Comparison of ENCODE assay signal across 10 cellular contexts in the genomic region with DNA sequence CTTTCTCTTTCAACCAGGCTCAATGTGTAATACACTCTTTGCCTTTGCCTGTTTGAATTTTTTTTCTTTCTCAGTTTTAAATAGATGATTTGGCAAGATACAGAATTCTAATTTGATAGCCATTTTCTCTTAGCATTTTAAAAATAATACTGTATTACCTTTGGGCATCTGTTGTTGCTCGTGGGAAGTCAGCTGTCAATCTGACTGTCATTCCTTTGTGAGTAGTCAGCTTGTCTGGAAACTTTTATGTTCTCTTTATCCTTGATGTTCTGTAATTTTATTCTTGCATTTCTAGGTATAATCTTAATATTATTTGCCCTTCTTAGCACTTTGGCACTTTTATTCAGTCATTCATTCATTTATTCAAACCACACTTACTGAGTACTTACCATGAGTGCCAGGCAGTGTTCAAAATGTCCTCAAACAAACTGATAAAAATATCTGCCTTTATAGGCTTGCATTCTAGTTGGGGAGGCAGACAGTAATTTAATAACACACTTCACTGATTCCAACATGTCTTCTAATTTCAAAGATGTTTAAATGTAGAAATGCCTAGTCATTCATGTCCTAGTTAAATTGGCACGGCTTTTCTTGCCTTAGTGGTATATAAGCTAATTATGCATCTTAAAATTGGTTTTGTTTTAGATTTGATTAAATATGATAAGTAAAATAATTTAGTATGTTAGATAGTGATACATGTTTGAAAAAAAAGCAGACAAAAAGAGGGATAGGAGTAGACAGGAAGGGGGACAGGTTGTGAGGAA. TPM values are rescaled to one million over a fixed set of nuclear protein-coding genes. Genes with fewer than 3 reads are reported as not detected.
DNase-seq lines count a peak whose midpoint lies in the region; ATAC-seq, FAIRE-seq and TF ChIP-seq lines count a peak whose summit lies in the region.
"Had no signal": no experiment of that assay in that cellular context is flagged by ENCODE, and none has a peak within 500 bp of the region (broad histone marks: within the 10 kb centered on the region; RNA-seq: fewer than 3 reads in every experiment).

No MANE protein-coding gene starts in this region.

- TF ChIP-seq POLR2A in vagina (IDR thresholded peaks at IDR 0.05), result no peak

- peaks cover 3% of the 10 kb centered on the region for H4K20me1 ChIP-seq in keratinocyte (ENCODE audit: control insufficient read depth, extremely low read depth, insufficient read depth, low read length)

- no peak for TF ChIP-seq CTCF in keratinocyte (optimal IDR thresholded peaks at IDR 0.05 in 1 of 3, IDR thresholded peaks at IDR 0.05 in 1 of 3, conservative IDR thresholded peaks at IDR 0.05 in 1 of 3; ENCODE audit: extremely low read depth in 1 of 3, insufficient read depth in 2 of 3, low read length in 3 of 3)
- TF ChIP-seq CTCF in thoracic aorta (IDR thresholded peaks at IDR 0.05), result no peak
- TF ChIP-seq CTCF in vagina (IDR thresholded peaks at IDR 0.05), result no peak

- H3K4me3 Mint-ChIP-seq in activated T-cell treated with anti-CD3 and anti-CD28 coated beads, Interleukin-2, amount 50 U/mL, for 72 hours, result peak overlapping the region; percentile 96
- H3K4me3 Mint-ChIP-seq in activated T-helper 1 cell treated with anti-CD3 and anti-CD28 coated beads, Interleukin-12 subunit alpha, Interleukin-12 subunit beta, Interleukin-2, Interleukin-4 antibody, amounts not matched to agents 30 ng/mL and 10 ng/mL and 1 ng/mL, durations not matched to agents 14 hours and 24 hours and 36 hours, result peak overlapping the region; percentile 92

- no peak overlapping the region for H2AFZ ChIP-seq in keratinocyte (ENCODE audit: control insufficient read depth, low read length)

- peaks cover 35% of the 10 kb centered on the region for H3K4me1 Mint-ChIP-seq in activated T-cell treated with anti-CD3 and anti-CD28 coated beads, Interleukin-2, amount 50 U/mL, for 72 hours (ENCODE audit: low read depth)
- H3K4me1 Mint-ChIP-seq in activated T-helper 1 cell treated with anti-CD3 and anti-CD28 coated beads, Interleukin-12 subunit alpha, Interleukin-12 subunit beta, Interleukin-2, Interleukin-4 antibody, amounts not matched to agents 30 ng/mL and 10 ng/mL and 1 ng/mL, durations not matched to agents 14 hours and 24 hours and 36 hours (ENCODE audit: low read depth), result peaks cover 65% of the 10 kb centered on the region

- H3K9me3 ChIP-seq in keratinocyte (ENCODE audit: control insufficient read depth, low read depth, low read length) (no peaks in the 10 kb centered on the region), thoracic aorta (no peaks in the 10 kb centered on the region), vagina (no peaks in the 10 kb centered on the region)

- H3K27ac Mint-ChIP-seq in activated T-cell treated with anti-CD3 and anti-CD28 coated beads, Interleukin-2, amount 50 U/mL, for 72 hours, result peak overlapping the region; percentile 95
- H3K27ac Mint-ChIP-seq in activated T-helper 1 cell treated with anti-CD3 and anti-CD28 coated beads, Interleukin-12 subunit alpha, Interleukin-12 subunit beta, Interleukin-2, Interleukin-4 antibody, amounts not matched to agents 30 ng/mL and 10 ng/mL and 1 ng/mL, durations not matched to agents 14 hours and 24 hours and 36 hours, result peak overlapping the region; percentile 70

- H3K36me3 Mint-ChIP-seq in activated T-cell treated with anti-CD3 and anti-CD28 coated beads, Interleukin-2, amount 50 U/mL, for 72 hours (ENCODE audit: insufficient read depth in 2 of 2), result peaks cover 13 to 25% of the 10 kb centered on the region in 2 donors
- peaks cover 50% of the 10 kb centered on the region for H3K36me3 Mint-ChIP-seq in activated T-helper 1 cell treated with anti-CD3 and anti-CD28 coated beads, Interleukin-12 subunit alpha, Interleukin-12 subunit beta, Interleukin-2, Interleukin-4 antibody, amounts not matched to agents 30 ng/mL and 10 ng/mL and 1 ng/mL, durations not matched to agents 14 hours and 24 hours and 36 hours (ENCODE audit: low read depth)

- peaks cover 68% of the 10 kb centered on the region for H3K79me2 ChIP-seq in keratinocyte (ENCODE audit: control insufficient read depth, insufficient read depth, low read length)

- H3K4me3 ChIP-seq in keratinocyte (ENCODE audit: control insufficient read depth in 2 of 3, extremely low read depth in 1 of 3, insufficient read depth in 2 of 3, low read depth in 1 of 3, low read length in 3 of 3), result peak overlapping the region in 2 of 3 experiments; percentile 53 to 70
- peak overlapping the region; percentile 92 for H3K4me3 ChIP-seq in thoracic aorta
- peak overlapping the region in 1 of 2 donors; percentile 74 for H3K4me3 ChIP-seq in vagina
- H3K4me3 ChIP-seq: lung had no signal

- dilution Hi-C loops in keratinocyte (cut with MboI; ENCODE audit: extremely low pct_ligation_motif_present, low sequenced_read_pairs), result no loop called here

- no peaks in the 10 kb centered on the region for H3K27me3 ChIP-seq in keratinocyte (ENCODE audit: control insufficient read depth, extremely low read depth, insufficient read depth, low read length)
- no peaks in the 10 kb centered on the region for H3K27me3 ChIP-seq in thoracic aorta (replicated peaks; ENCODE audit: insufficient read depth)
- H3K27me3 ChIP-seq in vagina, result no peaks in the 10 kb centered on the region

- H3K9me1 ChIP-seq in keratinocyte (ENCODE audit: control insufficient read depth, extremely low read depth, insufficient read depth, low read length), result no peaks in the 10 kb centered on the region

- no peak for FAIRE-seq in keratinocyte (lab: Jason Lieb, UNC)

- H3K9ac ChIP-seq in keratinocyte (ENCODE audit: control insufficient read depth, extremely low read depth, insufficient read depth, low read length), result no peak overlapping the region

- H3K36me3 ChIP-seq in keratinocyte (ENCODE audit: control insufficient read depth in 2 of 2, extremely low read depth in 1 of 2, insufficient read depth in 2 of 2, low read length in 2 of 2) (peaks cover 2 to 14% of the 10 kb centered on the region in 2 experiments), thoracic aorta (peaks cover 5% of the 10 kb centered on the region), vagina (peaks cover 0 to 16% of the 10 kb centered on the region in 2 donors)

- no peak overlapping the region for H3K27ac ChIP-seq in keratinocyte (ENCODE audit: control insufficient read depth, insufficient read depth, low read length)
- no peak overlapping the region for H3K27ac ChIP-seq in thoracic aorta
- no peak overlapping the region for H3K27ac ChIP-seq in vagina

- H3K4me1 ChIP-seq in keratinocyte (ENCODE audit: control insufficient read depth, extremely low read depth, insufficient read depth, low read length) (peaks cover 6% of the 10 kb centered on the region), thoracic aorta (ENCODE audit: control insufficient read depth in 1 of 2, low read depth in 2 of 2) (peaks cover 24 to 54% of the 10 kb centered on the region in 2 donors), vagina (peaks cover 52% of the 10 kb centered on the region)

- H3K9me3 Mint-ChIP-seq in activated T-cell treated with anti-CD3 and anti-CD28 coated beads, Interleukin-2, amount 50 U/mL, for 72 hours, result no peaks in the 10 kb centered on the region
- no peaks in the 10 kb centered on the region for H3K9me3 Mint-ChIP-seq in activated T-helper 1 cell treated with anti-CD3 and anti-CD28 coated beads, Interleukin-12 subunit alpha, Interleukin-12 subunit beta, Interleukin-2, Interleukin-4 antibody, amounts not matched to agents 30 ng/mL and 10 ng/mL and 1 ng/mL, durations not matched to agents 14 hours and 24 hours and 36 hours

- no peak for ATAC-seq in activated T-cell treated with anti-CD3 and anti-CD28 coated beads, Interleukin-2, amount 50 U/mL, for 72 hours (replicated peaks in 1 of 2)
- ATAC-seq in thoracic aorta (ENCODE audit: insufficient number of reproducible peaks, low FRiP score, low read depth) (no peak), HG03045 (IDR thresholded peaks at IDR 0.05; ENCODE audit: unreplicated experiment) (no peak)

- intact Hi-C loops in activated T-helper 1 cell treated with anti-CD3 and anti-CD28 coated beads, Interleukin-12 subunit alpha, Interleukin-12 subunit beta, Interleukin-2, Interleukin-4 antibody, amounts not matched to agents 30 ng/mL and 10 ng/mL and 1 ng/mL, durations not matched to agents 14 hours and 24 hours and 36 hours (cut with micrococcal nuclease), result loop anchor here (5.0 to 10.0 kb wide), 8 partner anchors 209 to 1989 kb away; partner anchors contain the start of genes ABCE1, ANAPC10 and IL15
- intact Hi-C loops in vagina (cut with DNase I), result no loop called here

- H3K4me2 ChIP-seq in keratinocyte (ENCODE audit: control insufficient read depth, extremely low read depth, insufficient read depth, low read depth, low read length), result peak overlapping the region; percentile 93

- no peaks in the 10 kb centered on the region for H3K27me3 Mint-ChIP-seq in activated T-cell treated with anti-CD3 and anti-CD28 coated beads, Interleukin-2, amount 50 U/mL, for 72 hours (ENCODE audit: low read depth)
- H3K27me3 Mint-ChIP-seq in activated T-helper 1 cell treated with anti-CD3 and anti-CD28 coated beads, Interleukin-12 subunit alpha, Interleukin-12 subunit beta, Interleukin-2, Interleukin-4 antibody, amounts not matched to agents 30 ng/mL and 10 ng/mL and 1 ng/mL, durations not matched to agents 14 hours and 24 hours and 36 hours (ENCODE audit: insufficient read depth), result no peaks in the 10 kb centered on the region

- no peak for DNase-seq in activated T-cell treated with anti-CD3 and anti-CD28 coated beads, Interleukin-2, amount 50 U/mL, for 72 hours
- DNase-seq in activated T-cell treated with anti-CD3 and anti-CD28 coated beads, Interleukin-2, amount 50 U/mL, for 48 hours, result no peak
- no peak for DNase-seq in activated T-helper 1 cell treated with anti-CD3 and anti-CD28 coated beads, Interleukin-12 subunit alpha, Interleukin-12 subunit beta, Interleukin-2, Interleukin-4 antibody, amounts not matched to agents 30 ng/mL and 10 ng/mL and 1 ng/mL, durations not matched to agents 14 hours and 24 hours and 36 hours (ENCODE audit: low spot score)
- DNase-seq in keratinocyte (ENCODE audit: low read depth, low spot score) (no peak), thoracic aorta (ENCODE audit: low spot score) (no peak), vagina (ENCODE audit: extremely low spot score in 2 of 2) (no peak)
- DNase-seq in stimulated activated CD4-positive, alpha-beta T cell treated with anti-CD3 and anti-CD28 coated beads, Interleukin-4, amount 100 ng/mL, for 4 hours, result no peak
- DNase-seq: COR-L47 had no signal

RNA-seq across cellular contexts. Expression of gene USP38, which starts 3.8 kb away (rescaled TPM):
- total RNA-seq in activated T-cell treated with anti-CD3 and anti-CD28 coated beads, Interleukin-2, amount 50 U/mL, for 72 hours, result 10 to 100 TPM; 28.5 to 31.2 TPM
- 29.8 and 32.0 TPM in 2 replicates for total RNA-seq in activated T-helper 1 cell treated with anti-CD3 and anti-CD28 coated beads, Interleukin-12 subunit alpha, Interleukin-12 subunit beta, Interleukin-2, Interleukin-4 antibody, amounts not matched to agents 30 ng/mL and 10 ng/mL and 1 ng/mL, durations not matched to agents 14 hours and 24 hours and 36 hours
- 9.8 to 12.8 TPM (median 11.7 TPM) in 3 replicates for polyA plus RNA-seq in keratinocyte
- polyA plus RNA-seq in keratinocyte (2011; ENCODE audit: low read depth), result 9.2 TPM
- polyA plus RNA-seq in keratinocyte (2011; cell fraction: cytosol; rRNA removed), result 7.1 and 12.3 TPM in 2 replicates
- polyA plus RNA-seq in keratinocyte (2011; cell fraction: nucleus; rRNA removed), result 8.4 and 9.5 TPM in 2 replicates
- polyA plus RNA-seq in keratinocyte (2012; ENCODE audit: low replicate concordance), result 9.9 and 15.9 TPM in 2 replicates
- 13.6 to 32.6 TPM (median 29.5 TPM) in 3 replicates for polyA minus RNA-seq in keratinocyte
- polyA minus RNA-seq in keratinocyte (2011; cell fraction: cytosol; rRNA and poly(A)+ RNA removed), result 21.7 TPM
- polyA minus RNA-seq in keratinocyte (2011; cell fraction: nucleus; rRNA and poly(A)+ RNA removed), result 19.7 and 26.3 TPM in 2 replicates
- total RNA-seq in thoracic aorta (10 to 100 TPM; 20.7 to 22.9 TPM), vagina (14.7 TPM)
